30 cellular contexts compared by ENCODE assay signal in genomic region chr5:105688227-105688807, GRCh38.
DNase-seq lines count a peak whose midpoint lies in the region; ATAC-seq and TF ChIP-seq lines count a peak whose summit lies in the region.
"Had no signal": no experiment of that assay in that cellular context is flagged by ENCODE, and none has a peak within 500 bp of the region (broad histone marks: within the 10 kb centered on the region; RNA-seq: fewer than 3 reads in every experiment).

No MANE protein-coding gene starts in this region.

- no peaks in the 10 kb centered on the region for H3K27me3 ChIP-seq in neural progenitor cell
- H3K27me3 ChIP-seq: colonic mucosa, foreskin keratinocyte, heart right ventricle, Peyer's patch, right atrium auricular region, spleen had no signal

- no peak overlapping the region for H3K4me2 ChIP-seq in neural progenitor cell

- peaks cover 2% of the 10 kb centered on the region for H3K27me3 Mint-ChIP-seq in neural progenitor cell (ENCODE audit: insufficient read depth, low read depth)
- H3K27me3 Mint-ChIP-seq in activated CD4-positive, alpha-beta T cell treated with anti-CD3 and anti-CD28 coated beads for 36 hours: no peaks in the 10 kb centered on the region
- H3K27me3 Mint-ChIP-seq in activated CD4-positive, alpha-beta T cell treated with anti-CD3 and anti-CD28 coated beads, Interleukin-2, amount 10 ng/mL, durations not matched to agents 24 days and 14 days: no peaks in the 10 kb centered on the region
- H3K27me3 Mint-ChIP-seq: activated CD8-positive, alpha-beta T cell treated with anti-CD3 and anti-CD28 coated beads for 36 hours; activated T-helper 17 cell treated with anti-CD3 and anti-CD28 coated beads, Interleukin-2, amount 50 U/mL, for 72 hours; stimulated activated memory B cell treated with anti-CD40 and anti-IgM and Interleukin-4, amounts not matched to agents 10 μg/mL and 1 μg/mL and 100 μg/mL, for 72 hours; T-cell had no signal

- CTCF ChIA-PET in activated CD4-positive, alpha-beta T cell treated with anti-CD3 and anti-CD28 coated beads for 36 hours (lab: Charles Lee): no interaction called here

- peaks cover 9% of the 10 kb centered on the region for H3K4me1 Mint-ChIP-seq in neural progenitor cell
- no peaks in the 10 kb centered on the region for H3K4me1 Mint-ChIP-seq in activated CD4-positive, alpha-beta T cell treated with anti-CD3 and anti-CD28 coated beads for 36 hours
- H3K4me1 Mint-ChIP-seq in activated CD4-positive, alpha-beta T cell treated with anti-CD3 and anti-CD28 coated beads, Interleukin-2, amount 10 ng/mL, durations not matched to agents 24 days and 14 days: no peaks in the 10 kb centered on the region
- H3K4me1 Mint-ChIP-seq: activated T-helper 17 cell treated with anti-CD3 and anti-CD28 coated beads, Interleukin-2, amount 50 U/mL, for 72 hours; nephron; stimulated activated memory B cell treated with anti-CD40 and anti-IgM and Interleukin-4, amounts not matched to agents 10 μg/mL and 1 μg/mL and 100 μg/mL, for 72 hours; T-cell had no signal

- no peak for TF ChIP-seq RAD21 in Ishikawa (IDR thresholded peaks at IDR 0.05; ENCODE audit: low read depth)

- intact Hi-C loops in activated CD4-positive, alpha-beta T cell treated with anti-CD3 and anti-CD28 coated beads for 36 hours (cut with DNase I, micrococcal nuclease): no loop called here
- intact Hi-C loops in activated CD4-positive, alpha-beta T cell treated with anti-CD3 and anti-CD28 coated beads, Interleukin-2, amount 10 ng/mL, durations not matched to agents 24 days and 14 days (cut with micrococcal nuclease): no loop called here

- H3F3A ChIP-seq in neural progenitor cell (ENCODE audit: low read depth): peaks cover 24% of the 10 kb centered on the region

- no peak overlapping the region for H3K4me3 ChIP-seq in neural progenitor cell
- H3K4me3 ChIP-seq: colonic mucosa, GM23248, heart right ventricle, lung, Peyer's patch, right atrium auricular region, spleen had no signal

- no peaks in the 10 kb centered on the region for H3K36me3 Mint-ChIP-seq in neural progenitor cell
- no peaks in the 10 kb centered on the region for H3K36me3 Mint-ChIP-seq in activated CD4-positive, alpha-beta T cell treated with anti-CD3 and anti-CD28 coated beads for 36 hours (ENCODE audit: low read depth)
- no peaks in the 10 kb centered on the region for H3K36me3 Mint-ChIP-seq in activated CD4-positive, alpha-beta T cell treated with anti-CD3 and anti-CD28 coated beads, Interleukin-2, amount 10 ng/mL, durations not matched to agents 24 days and 14 days (ENCODE audit: low read depth)
- H3K36me3 Mint-ChIP-seq: stimulated activated memory B cell treated with anti-CD40 and anti-IgM and Interleukin-4, amounts not matched to agents 10 μg/mL and 1 μg/mL and 100 μg/mL, for 72 hours; T-cell had no signal

- no peak for TF ChIP-seq EP300 in Ishikawa (IDR thresholded peaks at IDR 0.05; ENCODE audit: borderline replicate concordance)

- H2AFZ ChIP-seq in neural progenitor cell (replicated peaks): peak overlapping the region; percentile 37
- H2AFZ ChIP-seq: GM23248, parathyroid adenoma had no signal

- ATAC-seq in activated CD4-positive, alpha-beta T cell treated with anti-CD3 and anti-CD28 coated beads for 36 hours: no peak
- no peak for ATAC-seq in GM21619 (IDR thresholded peaks at IDR 0.05; ENCODE audit: unreplicated experiment)
- ATAC-seq: activated CD8-positive, alpha-beta T cell treated with anti-CD3 and anti-CD28 coated beads for 36 hours; activated T-helper 17 cell treated with anti-CD3 and anti-CD28 coated beads, Interleukin-2, amount 50 U/mL, for 72 hours; foreskin keratinocyte; heart right ventricle; stimulated activated memory B cell treated with anti-CD40 and anti-IgM and Interleukin-4, amounts not matched to agents 10 μg/mL and 1 μg/mL and 100 μg/mL, for 72 hours; T-cell had no signal

- H3K4me3 Mint-ChIP-seq in neural progenitor cell: no peak overlapping the region
- H3K4me3 Mint-ChIP-seq in activated CD4-positive, alpha-beta T cell treated with anti-CD3 and anti-CD28 coated beads for 36 hours: no peak overlapping the region
- no peak overlapping the region for H3K4me3 Mint-ChIP-seq in activated CD4-positive, alpha-beta T cell treated with anti-CD3 and anti-CD28 coated beads, Interleukin-2, amount 10 ng/mL, durations not matched to agents 24 days and 14 days
- H3K4me3 Mint-ChIP-seq: activated CD8-positive, alpha-beta T cell treated with anti-CD3 and anti-CD28 coated beads for 36 hours; activated T-helper 17 cell treated with anti-CD3 and anti-CD28 coated beads, Interleukin-2, amount 50 U/mL, for 72 hours; nephron; stimulated activated memory B cell treated with anti-CD40 and anti-IgM and Interleukin-4, amounts not matched to agents 10 μg/mL and 1 μg/mL and 100 μg/mL, for 72 hours; T-cell had no signal

- H3K36me3 ChIP-seq in neural progenitor cell: no peaks in the 10 kb centered on the region
- H3K36me3 ChIP-seq: colonic mucosa, heart right ventricle, Peyer's patch, right atrium auricular region, spleen had no signal

- H4K20me1 ChIP-seq in neural progenitor cell (ENCODE audit: low read depth): no peaks in the 10 kb centered on the region

- H3K27ac Mint-ChIP-seq in neural progenitor cell: no peak overlapping the region
- H3K27ac Mint-ChIP-seq in activated CD4-positive, alpha-beta T cell treated with anti-CD3 and anti-CD28 coated beads for 36 hours: no peak overlapping the region
- H3K27ac Mint-ChIP-seq in activated CD4-positive, alpha-beta T cell treated with anti-CD3 and anti-CD28 coated beads, Interleukin-2, amount 10 ng/mL, durations not matched to agents 24 days and 14 days: no peak overlapping the region
- H3K27ac Mint-ChIP-seq: activated CD8-positive, alpha-beta T cell treated with anti-CD3 and anti-CD28 coated beads for 36 hours; activated T-helper 17 cell treated with anti-CD3 and anti-CD28 coated beads, Interleukin-2, amount 50 U/mL, for 72 hours; nephron; stimulated activated memory B cell treated with anti-CD40 and anti-IgM and Interleukin-4, amounts not matched to agents 10 μg/mL and 1 μg/mL and 100 μg/mL, for 72 hours; T-cell had no signal

- no peaks in the 10 kb centered on the region for H3K9me3 ChIP-seq in neural progenitor cell (ENCODE audit: low read depth)
- H3K9me3 ChIP-seq: colonic mucosa, heart right ventricle, Peyer's patch, right atrium auricular region, spleen had no signal

- no peaks in the 10 kb centered on the region for H3K79me2 ChIP-seq in neural progenitor cell (ENCODE audit: low read depth)
- H3K79me2 ChIP-seq: parathyroid adenoma had no signal

- H3K9ac ChIP-seq in neural progenitor cell: no peak overlapping the region
- H3K9ac ChIP-seq: GM23248, parathyroid adenoma had no signal

- POLR2A ChIA-PET in activated CD4-positive, alpha-beta T cell treated with anti-CD3 and anti-CD28 coated beads for 36 hours (lab: Charles Lee): no interaction called here

- TF ChIP-seq CTCF in neural progenitor cell (IDR thresholded peaks at IDR 0.05): peak; percentile 24

- H3K4me1 ChIP-seq in neural progenitor cell: peaks cover 41% of the 10 kb centered on the region
- H3K4me1 ChIP-seq: colonic mucosa, foreskin keratinocyte, heart right ventricle, parathyroid adenoma, Peyer's patch, right atrium auricular region, spleen had no signal

- DNase-seq in DMS 273 (lab: John Stamatoyannopoulos, UW; ENCODE audit: unreplicated experiment): peak; percentile 4
- DNase-seq in DMS 273 treated with DMSO at 0.1 percent for 48 hours (lab: John Stamatoyannopoulos, UW): no peak
- DNase-seq in cerebellar cortex (ENCODE audit: low spot score): peak; percentile 60
- DNase-seq in neural progenitor cell (ENCODE audit: low spot score): peak; percentile 15
- DNase-seq in activated CD4-positive, alpha-beta T cell treated with anti-CD3 and anti-CD28 coated beads for 36 hours: no peak
- DNase-seq in activated CD4-positive, alpha-beta T cell treated with anti-CD3 and anti-CD28 coated beads, Interleukin-2, amount 10 ng/mL, durations not matched to agents 24 days and 14 days: no peak
- DNase-seq: activated CD8-positive, alpha-beta T cell treated with anti-CD3 and anti-CD28 coated beads for 36 hours; activated naive CD4-positive, alpha-beta T cell treated with anti-CD3 and anti-CD28 coated beads, Interleukin-2, amount 50 U/mL, for 16 hours; amygdala; colonic mucosa; effector memory CD4-positive, alpha-beta T cell; foreskin keratinocyte; GM23248; heart right ventricle; NCI-H1092 treated with DMSO at 0.1 percent for 48 hours; NCI-H2029 treated with DMSO at 0.1 percent for 48 hours; NCI-H526 treated with DMSO at 0.1 percent for 48 hours; Peyer's patch; spleen; stimulated activated CD4-positive, alpha-beta T cell treated with anti-CD3 and anti-CD28 coated beads, Interleukin-4, amount 100 ng/mL, for 24 hours; T-cell had no signal

- H3K9me3 Mint-ChIP-seq in neural progenitor cell: no peaks in the 10 kb centered on the region
- peaks cover 6% of the 10 kb centered on the region for H3K9me3 Mint-ChIP-seq in activated CD4-positive, alpha-beta T cell treated with anti-CD3 and anti-CD28 coated beads for 36 hours (ENCODE audit: low read depth)
- H3K9me3 Mint-ChIP-seq in activated CD4-positive, alpha-beta T cell treated with anti-CD3 and anti-CD28 coated beads, Interleukin-2, amount 10 ng/mL, durations not matched to agents 24 days and 14 days: no peaks in the 10 kb centered on the region
- H3K9me3 Mint-ChIP-seq: nephron; stimulated activated memory B cell treated with anti-CD40 and anti-IgM and Interleukin-4, amounts not matched to agents 10 μg/mL and 1 μg/mL and 100 μg/mL, for 72 hours had no signal

- peak overlapping the region; percentile 27 for H3K27ac ChIP-seq in neural progenitor cell
- H3K27ac ChIP-seq: 22Rv1, colonic mucosa, foreskin keratinocyte, GM23248, heart right ventricle, parathyroid adenoma, Peyer's patch, right atrium auricular region, spleen had no signal

TF ChIP-seq in Ishikawa, 13 proteins besides CTCF, POLR2A, EP300 and RAD21:
- TF ChIP-seq EGR1 (IDR thresholded peaks at IDR 0.05) (no peak), TCF12 (IDR thresholded peaks at IDR 0.05; ENCODE audit: low read depth) (no peak), NFIC (IDR thresholded peaks at IDR 0.05) (0 out of 2 replicates have a peak, but pooled peaks have one; percentile 28)

Comparison
In these comparisons a context has a peak if more than half of its experiments do, and no peak if none do; other contexts are left out.
1. DNase-seq: peak in DMS 273 (single experiment), cerebellar cortex (single experiment) and neural progenitor cell (single experiment); none in DMS 273 treated with DMSO at 0.1 percent for 48 hours (single experiment), activated CD4-positive, alpha-beta T cell treated with anti-CD3 and anti-CD28 coated beads for 36 hours (single experiment) and activated CD4-positive, alpha-beta T cell treated with anti-CD3 and anti-CD28 coated beads, Interleukin-2, amount 10 ng/mL, durations not matched to agents 24 days and 14 days (single experiment).